Comparison of ENCODE assay signal across 10 cellular contexts in the genomic region with DNA sequence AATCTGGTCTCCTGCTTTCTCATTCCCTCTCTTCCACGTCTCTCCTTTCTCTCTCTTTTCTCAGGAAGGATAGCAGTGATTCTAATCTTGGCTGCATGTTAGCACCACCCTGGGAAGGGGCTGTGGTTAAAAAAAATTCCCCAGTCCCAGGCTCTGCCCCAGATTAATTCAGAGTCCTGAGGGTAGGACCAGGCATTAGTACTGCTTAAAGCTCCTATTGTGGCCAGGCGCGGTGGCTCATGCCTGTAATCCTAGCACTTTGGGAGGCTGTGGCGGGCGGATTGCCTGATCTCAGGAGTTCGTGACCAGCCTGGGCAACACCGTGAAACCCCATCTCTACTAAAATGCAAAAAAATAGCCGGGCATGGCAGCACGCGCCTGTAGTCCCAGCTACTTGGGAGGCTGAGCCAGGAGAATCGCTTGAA. TPM values are rescaled to one million over a fixed set of nuclear protein-coding genes. Genes with fewer than 3 reads are reported as not detected.
A peak's percentile ranks its signal among the peaks of the same experiment; 100 is the strongest.
DNase-seq lines count a peak whose midpoint lies in the region; ATAC-seq and TF ChIP-seq lines count a peak whose summit lies in the region.
"Had no signal": no experiment of that assay in that cellular context is flagged by ENCODE, and none has a peak within 500 bp of the region (broad histone marks: within the 10 kb centered on the region; RNA-seq: fewer than 3 reads in every experiment).

No MANE protein-coding gene starts in this region.

- peak overlapping the region; percentile 76 to 79 for H3K4me3 Mint-ChIP-seq in stimulated activated naive B cell treated with anti-CD40 and anti-IgM and Interleukin-4, amounts not matched to agents 10 μg/mL and 1 μg/mL and 100 μg/mL, for 72 hours

- no peaks in the 10 kb centered on the region for H3K27me3 ChIP-seq in gastroesophageal sphincter

- intact Hi-C loops in left cardiac atrium (cut with DNase I), result no loop called here

- peak overlapping the region; percentile 94 for H3K27ac Mint-ChIP-seq in stimulated activated naive B cell treated with anti-CD40 and anti-IgM and Interleukin-4, amounts not matched to agents 10 μg/mL and 1 μg/mL and 100 μg/mL, for 72 hours

- in situ Hi-C loops in GM13977 (cut with MboI; ENCODE audit: low pct_unique_long_range_greater_than_20kb, low sequenced_read_pairs, unreplicated experiment), result no loop called here

- peak; percentile 43 for DNase-seq in DMS79 treated with DMSO at 0.1 percent for 48 hours (lab: John Stamatoyannopoulos, UW)
- DNase-seq in DMS79 (lab: John Stamatoyannopoulos, UW), result no peak
- DNase-seq in stimulated activated naive B cell treated with anti-CD40 and anti-IgM and Interleukin-4, amounts not matched to agents 10 μg/mL and 1 μg/mL and 100 μg/mL, for 72 hours, result no peak
- DNase-seq in D341Med (ENCODE audit: low spot score), result no peak
- no peak for DNase-seq in left cardiac atrium
- no peak for DNase-seq in GM13977 (ENCODE audit: low spot score)
- DNase-seq: NCI-H2107 had no signal

- no peak for TF ChIP-seq POLR2A in gastroesophageal sphincter (IDR thresholded peaks at IDR 0.05)

- TF ChIP-seq CTCF in VCaP (conservative IDR thresholded peaks at IDR 0.05), result no peak
- TF ChIP-seq CTCF in gastroesophageal sphincter (IDR thresholded peaks at IDR 0.05), result no peak
- no peak for TF ChIP-seq CTCF in GM13977 (IDR thresholded peaks at IDR 0.05; ENCODE audit: extremely low read depth, insufficient read depth, missing control alignments)

- H3K9me3 ChIP-seq in gastroesophageal sphincter, result no peaks in the 10 kb centered on the region
- H3K9me3 ChIP-seq: mucosa of descending colon had no signal

- H3K9me3 Mint-ChIP-seq in stimulated activated naive B cell treated with anti-CD40 and anti-IgM and Interleukin-4, amounts not matched to agents 10 μg/mL and 1 μg/mL and 100 μg/mL, for 72 hours, result no peaks in the 10 kb centered on the region

- H3K36me3 Mint-ChIP-seq in stimulated activated naive B cell treated with anti-CD40 and anti-IgM and Interleukin-4, amounts not matched to agents 10 μg/mL and 1 μg/mL and 100 μg/mL, for 72 hours, result no peaks in the 10 kb centered on the region

- peaks cover 44 to 70% of the 10 kb centered on the region in 2 donors for H3K4me1 Mint-ChIP-seq in stimulated activated naive B cell treated with anti-CD40 and anti-IgM and Interleukin-4, amounts not matched to agents 10 μg/mL and 1 μg/mL and 100 μg/mL, for 72 hours

- H3K4me3 ChIP-seq in gastroesophageal sphincter, result no peak overlapping the region
- H3K4me3 ChIP-seq: mucosa of descending colon had no signal

- ATAC-seq in gastroesophageal sphincter (no peak), left cardiac atrium (no peak)
- ATAC-seq in stimulated activated naive B cell treated with anti-CD40 and anti-IgM and Interleukin-4, amounts not matched to agents 10 μg/mL and 1 μg/mL and 100 μg/mL, for 72 hours (replicated peaks), result no peak

- no peak for TF ChIP-seq EP300 in gastroesophageal sphincter (IDR thresholded peaks at IDR 0.05)

- no peaks in the 10 kb centered on the region for H3K27me3 Mint-ChIP-seq in stimulated activated naive B cell treated with anti-CD40 and anti-IgM and Interleukin-4, amounts not matched to agents 10 μg/mL and 1 μg/mL and 100 μg/mL, for 72 hours

- 14 to 74% methylated on average over 1 to 4 of the region's 11 CpGs for WGBS in gastroesophageal sphincter (ENCODE audit: low coverage in 1 of 2), 2 donors

- H3K36me3 ChIP-seq in gastroesophageal sphincter, result no peaks in the 10 kb centered on the region

- H3K4me1 ChIP-seq in gastroesophageal sphincter, result peaks cover 4 to 49% (median 39%) of the 10 kb centered on the region in 3 donors

- peak overlapping the region; percentile 96 for H3K27ac ChIP-seq in VCaP
- H3K27ac ChIP-seq in gastroesophageal sphincter, result peak overlapping the region in 3 of 4 donors; percentile 81 to 89 (median 83)

RNA-seq across cellular contexts. Expression of a gene that starts 35.4 kb away (rescaled TPM):
- total RNA-seq in gastroesophageal sphincter (10 to 100 TPM; 18.5 to 31.4 (median 23.7) TPM), left cardiac atrium (10 to 100 TPM in 1 of 2 donors, 1 to 10 TPM in 1; 8.5 to 12.4 TPM)
